ENCODE assay signal across 19 cellular contexts in the genomic region with DNA sequence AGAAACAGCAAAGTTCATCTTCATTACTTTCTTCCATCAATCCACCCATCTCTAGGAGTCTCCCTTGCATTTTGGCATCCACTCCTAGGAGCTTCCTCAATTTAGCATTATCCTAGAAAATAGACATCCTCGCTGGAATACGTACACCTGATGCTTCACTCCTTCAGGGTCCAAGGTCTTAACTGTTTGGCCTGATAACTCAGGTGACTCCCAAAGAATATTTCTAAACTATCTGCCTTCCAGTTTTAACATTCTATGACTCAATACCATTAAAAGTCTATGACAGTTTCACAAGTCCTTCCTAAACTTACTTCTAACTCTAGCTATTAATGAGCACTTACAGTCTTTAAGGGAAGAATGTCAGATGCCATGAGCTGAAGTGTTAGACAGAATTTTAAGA.
"Had no signal": no experiment of that assay in that cellular context is flagged by ENCODE, and none has a peak within 500 bp of the region (broad histone marks: within the 10 kb centered on the region; RNA-seq: fewer than 3 reads in every experiment).

No MANE protein-coding gene starts in this region.

- H3K27me3 ChIP-seq: dorsolateral prefrontal cortex, esophagus muscularis mucosa, foreskin keratinocyte, gastroesophageal sphincter, heart left ventricle, hepatocyte, left lung had no signal

- H2AFZ ChIP-seq: hepatocyte had no signal

- H3K36me3 ChIP-seq: esophagus muscularis mucosa, gastroesophageal sphincter, heart left ventricle, left lung, lower lobe of right lung had no signal

- H3K4me3 ChIP-seq: coronary artery, dorsolateral prefrontal cortex, esophagus muscularis mucosa, gastroesophageal sphincter, heart left ventricle, hepatocyte, left lung, lower lobe of right lung had no signal

- H3K4me1 ChIP-seq: foreskin keratinocyte, left lung, lower lobe of right lung had no signal

- ATAC-seq: foreskin keratinocyte, gastroesophageal sphincter, heart left ventricle, left lung, left ventricle myocardium superior, lower lobe of right lung had no signal

- H3K9me3 ChIP-seq: esophagus muscularis mucosa, gastroesophageal sphincter, heart left ventricle, left lung, lower lobe of right lung had no signal

- H3K27ac ChIP-seq: coronary artery, esophagus muscularis mucosa, foreskin keratinocyte, heart left ventricle, hepatocyte, left lung, lower lobe of right lung had no signal

- H3K4me2 ChIP-seq: hepatocyte had no signal

- DNase-seq: dermis blood vessel endothelial cell; dorsolateral prefrontal cortex; effector CD4-positive, alpha-beta T cell; effector memory CD4-positive, alpha-beta T cell; foreskin keratinocyte; heart left ventricle; hypothalamus; immature natural killer cell; islet precursor cell; kidney; kidney glomerular epithelial cell; left lung; left ventricle myocardium superior; lower lobe of right lung; mesenchymal stem cell had no signal

- H3K79me2 ChIP-seq: hepatocyte had no signal
